Comparison of ENCODE assay signal across 16 cellular contexts in the genomic region with DNA sequence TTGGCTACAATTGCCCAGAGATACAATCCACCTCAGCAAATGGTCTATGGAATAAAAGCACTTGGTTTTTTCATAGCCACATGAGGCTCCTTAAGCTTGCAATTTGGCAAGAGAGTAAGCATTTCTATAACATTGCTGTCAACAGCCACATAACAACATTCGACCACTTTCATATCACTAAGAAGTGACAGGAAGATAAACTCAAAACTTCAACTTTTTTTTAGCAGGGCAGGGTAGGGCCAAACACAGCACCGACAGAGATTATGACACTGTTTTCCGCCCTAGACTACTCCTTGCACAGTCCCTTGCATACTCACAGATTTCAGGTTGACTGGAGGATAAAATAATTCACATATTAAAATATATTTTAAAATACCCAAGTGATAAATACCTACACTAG.
A peak's percentile ranks its signal among the peaks of the same experiment; 100 is the strongest.
DNase-seq lines count a peak whose midpoint lies in the region; ATAC-seq, FAIRE-seq and TF ChIP-seq lines count a peak whose summit lies in the region.
"Had no signal": no experiment of that assay in that cellular context is flagged by ENCODE, and none has a peak within 500 bp of the region (broad histone marks: within the 10 kb centered on the region; RNA-seq: fewer than 3 reads in every experiment).

No MANE protein-coding gene starts in this region.

- H3K4me2 ChIP-seq in astrocyte (ENCODE audit: low read length): peak overlapping the region; percentile 26
- H3K4me2 ChIP-seq: A549, GM23338 had no signal

- peaks cover 10% of the 10 kb centered on the region for H3K4me1 Mint-ChIP-seq in MCF 10A (ENCODE audit: insufficient read depth, unreplicated experiment)
- H3K4me1 Mint-ChIP-seq in astrocyte (ENCODE audit: low read depth, unreplicated experiment): peaks cover 6% of the 10 kb centered on the region
- H3K4me1 Mint-ChIP-seq in natural killer cell: peaks cover 85 to 88% of the 10 kb centered on the region in 2 donors

- H3K9ac ChIP-seq in astrocyte (ENCODE audit: low read length): no peak overlapping the region

- in situ Hi-C loops in gastrocnemius medialis (cut with MboI; ENCODE audit: low sequenced_read_pairs in 4 of 4): no loop called here

- BruUV-seq in MCF 10A (replicated peaks; lab: Mats Ljungman, UMichigan): no TSS peak

- H3K27ac ChIP-seq in breast epithelium (no peak overlapping the region), astrocyte (ENCODE audit: low read depth, low read length) (no peak overlapping the region), gastrocnemius medialis (no peak overlapping the region)
- H3K27ac ChIP-seq: A549, C4-2B had no signal

- no peaks in the 10 kb centered on the region for H3K27me3 Mint-ChIP-seq in MCF 10A (ENCODE audit: insufficient read depth, unreplicated experiment)
- H3K27me3 Mint-ChIP-seq in astrocyte (ENCODE audit: low read depth, unreplicated experiment): no peaks in the 10 kb centered on the region
- no peaks in the 10 kb centered on the region for H3K27me3 Mint-ChIP-seq in natural killer cell (ENCODE audit: low read depth in 2 of 2)
- H3K27me3 Mint-ChIP-seq: CD4-positive, alpha-beta memory T cell had no signal

- no peaks in the 10 kb centered on the region for H3K9me3 Mint-ChIP-seq in MCF 10A (ENCODE audit: unreplicated experiment)
- H3K9me3 Mint-ChIP-seq in astrocyte (ENCODE audit: unreplicated experiment): no peaks in the 10 kb centered on the region
- no peaks in the 10 kb centered on the region for H3K9me3 Mint-ChIP-seq in natural killer cell
- H3K9me3 Mint-ChIP-seq: GM23338 had no signal

- H3K4me3 ChIP-seq in breast epithelium: no peak overlapping the region
- H3K4me3 ChIP-seq in astrocyte (ENCODE audit: insufficient read depth, low read depth, low read length): no peak overlapping the region
- H3K4me3 ChIP-seq in gastrocnemius medialis: no peak overlapping the region
- H3K4me3 ChIP-seq: A549, GM12878, GM23338 had no signal

- CTCF ChIA-PET in MCF 10A (lab: Yijun Ruan, JAX): interaction anchor here (1.4 kb wide), 1 partner anchor 83 kb away, joined by 4 read pairs; no protein-coding TSS in a partner anchor

- no peaks in the 10 kb centered on the region for H3K27me3 ChIP-seq in breast epithelium
- H3K27me3 ChIP-seq in astrocyte (ENCODE audit: insufficient read depth, low read length): no peaks in the 10 kb centered on the region
- no peaks in the 10 kb centered on the region for H3K27me3 ChIP-seq in gastrocnemius medialis
- H3K27me3 ChIP-seq: BE2C had no signal

- H3K36me3 Mint-ChIP-seq in MCF 10A (ENCODE audit: insufficient read depth, unreplicated experiment) (no peaks in the 10 kb centered on the region), astrocyte (ENCODE audit: low read depth, unreplicated experiment) (no peaks in the 10 kb centered on the region), natural killer cell (no peaks in the 10 kb centered on the region)

- H3K4me3 Mint-ChIP-seq in MCF 10A (ENCODE audit: unreplicated experiment): no peak overlapping the region
- no peak overlapping the region for H3K4me3 Mint-ChIP-seq in astrocyte (ENCODE audit: unreplicated experiment)
- peak overlapping the region; percentile 47 for H3K4me3 Mint-ChIP-seq in natural killer cell
- H3K4me3 Mint-ChIP-seq: CD4-positive, alpha-beta memory T cell; GM23338 had no signal

- peaks cover 4% of the 10 kb centered on the region for H3K79me2 ChIP-seq in astrocyte (ENCODE audit: insufficient read depth, low read length)

- no peaks in the 10 kb centered on the region for H3K9me3 ChIP-seq in breast epithelium
- H3K9me3 ChIP-seq in astrocyte (ENCODE audit: insufficient read depth, low read depth, low read length): no peaks in the 10 kb centered on the region
- H3K9me3 ChIP-seq in gastrocnemius medialis: no peaks in the 10 kb centered on the region
- H3K9me3 ChIP-seq: A549, BE2C had no signal

- DNase-seq in MCF 10A (ENCODE audit: unreplicated experiment) (no peak), breast epithelium (ENCODE audit: low spot score in 2 of 2) (no peak), astrocyte (ENCODE audit: low read depth) (no peak), natural killer cell (no peak), NCI-H524 treated with DMSO at 0.1 percent for 48 hours (lab: John Stamatoyannopoulos, UW) (no peak), gastrocnemius medialis (no peak)
- DNase-seq in stimulated activated CD4-positive, alpha-beta T cell treated with anti-CD3 and anti-CD28 coated beads, Interleukin-1b, Interleukin-23, amount 100 ng/mL, for 48 hours: no peak
- DNase-seq: CD4-positive, alpha-beta memory T cell; DMS79; H7 had no signal

- H2AFZ ChIP-seq in astrocyte (ENCODE audit: low read depth, low read length): no peak overlapping the region
- H2AFZ ChIP-seq: GM23338 had no signal

- H4K20me1 ChIP-seq in astrocyte (ENCODE audit: insufficient read depth, low read length): peaks cover 47% of the 10 kb centered on the region

- intact Hi-C loops in MCF 10A (cut with micrococcal nuclease): no loop called here
- intact Hi-C loops in breast epithelium (cut with DNase I; ENCODE audit: low total_unique reads): no loop called here
- intact Hi-C loops in natural killer cell (cut with micrococcal nuclease): no loop called here
- intact Hi-C loops in gastrocnemius medialis (cut with DNase I; ENCODE audit: low total_unique reads): no loop called here

- FAIRE-seq in astrocyte (lab: Jason Lieb, UNC): no peak
- FAIRE-seq: A549, GM12878, GM18507 had no signal

- H3K27ac Mint-ChIP-seq in MCF 10A (ENCODE audit: low read depth, unreplicated experiment): peak overlapping the region; percentile 47
- no peak overlapping the region for H3K27ac Mint-ChIP-seq in astrocyte (ENCODE audit: unreplicated experiment)
- peak overlapping the region; percentile 84 to 85 for H3K27ac Mint-ChIP-seq in natural killer cell
- H3K27ac Mint-ChIP-seq: GM23338 had no signal

- H3K36me3 ChIP-seq in breast epithelium (no peaks in the 10 kb centered on the region), astrocyte (ENCODE audit: insufficient read depth, low read length) (no peaks in the 10 kb centered on the region), gastrocnemius medialis (no peaks in the 10 kb centered on the region)

- TF ChIP-seq CTCF in MCF 10A (IDR thresholded peaks at IDR 0.05; ENCODE audit: unreplicated experiment) (no peak), breast epithelium (IDR thresholded peaks at IDR 0.05) (no peak), astrocyte (IDR thresholded peaks at IDR 0.05; ENCODE audit: insufficient read depth, low read depth, low read length) (no peak), natural killer cell (IDR thresholded peaks at IDR 0.05) (no peak), gastrocnemius medialis (IDR thresholded peaks at IDR 0.05 in 4 of 5, conservative IDR thresholded peaks at IDR 0.05 in 1 of 5) (no peak)

- ATAC-seq in natural killer cell (peak; percentile 57 to 68 (median 59)), gastrocnemius medialis (no peak)
- ATAC-seq: A549, GM12878, GM23338 had no signal

- peaks cover 0 to 10% of the 10 kb centered on the region in 2 donors for H3K4me1 ChIP-seq in breast epithelium
- peaks cover 10% of the 10 kb centered on the region for H3K4me1 ChIP-seq in astrocyte (ENCODE audit: insufficient read depth, low read length)
- peaks cover 23 to 29% of the 10 kb centered on the region in 2 donors for H3K4me1 ChIP-seq in gastrocnemius medialis

- POLR2A ChIA-PET in MCF 10A (lab: Yijun Ruan, JAX): interaction anchor here (0.6 to 0.7 kb wide), 2 partner anchors 129 to 207 kb away, joined by 3 read pairs; no protein-coding TSS in a partner anchor

- no peak for TF ChIP-seq POLR2A in breast epithelium (IDR thresholded peaks at IDR 0.05)
- no peak for TF ChIP-seq POLR2A in gastrocnemius medialis (IDR thresholded peaks at IDR 0.05)

Comparison
In these comparisons a context has a peak if more than half of its experiments do, and no peak if none do; other contexts are left out.
1. ATAC-seq: peak in natural killer cell (3 of 3); none in gastrocnemius medialis (0 of 2).